Comparison of ENCODE assay signal across 1 cellular context in genomic region chr19:51342631-51343569, GRCh38.
TF ChIP-seq lines count a peak whose summit lies in the region.

No MANE protein-coding gene starts in this region.

TF ChIP-seq in WTC11, 78 proteins besides CTCF, POLR2A, EP300 and RAD21 (continued from another document):
- TF ChIP-seq FOXP4 (CRISPR knock-in tag; IDR thresholded peaks at IDR 0.05) (no peak), ZBTB21 (CRISPR knock-in tag; IDR thresholded peaks at IDR 0.05; ENCODE audit: borderline replicate concordance) (no peak), RELA (CRISPR knock-in tag; IDR thresholded peaks at IDR 0.05; ENCODE audit: borderline replicate concordance) (no peak)
TF ChIP-seq in WTC11: peak in this region for 1.
